8 cellular contexts compared by ENCODE assay signal in genomic region chr2:112958428-112959108, GRCh38. TPM values are rescaled to one million over a fixed set of nuclear protein-coding genes. Genes with fewer than 3 reads are reported as not detected.
DNase-seq lines count a peak whose midpoint lies in the region; ATAC-seq, FAIRE-seq and TF ChIP-seq lines count a peak whose summit lies in the region.

No MANE protein-coding gene starts in this region.

- H3K4me1 Mint-ChIP-seq in CD8-positive, alpha-beta T cell (ENCODE audit: low read depth), result no peaks in the 10 kb centered on the region
- H3K4me1 Mint-ChIP-seq in T-helper 17 cell (no peaks in the 10 kb centered on the region), chondrocyte (ENCODE audit: low read depth) (no peaks in the 10 kb centered on the region)

- H3K27me3 ChIP-seq in CD8-positive, alpha-beta T cell (ENCODE audit: insufficient read depth, low read length), result no peaks in the 10 kb centered on the region
- H3K27me3 ChIP-seq in liver (ENCODE audit: control insufficient read depth in 4 of 4, insufficient read depth in 4 of 4, low read length in 3 of 4) (no peaks in the 10 kb centered on the region), tibial nerve (no peaks in the 10 kb centered on the region)

- peak in 3 of 7 experiments; percentile 30 to 59 (median 31) for DNase-seq in CD8-positive, alpha-beta T cell
- DNase-seq in GM19239 (ENCODE audit: insufficient read length, low spot score), result peak; percentile 33
- DNase-seq in NCI-H1105 (lab: John Stamatoyannopoulos, UW), result peak; percentile 16
- peak in 1 of 3 donors; percentile 9 for DNase-seq in T-helper 17 cell
- DNase-seq in chondrocyte (ENCODE audit: low spot score), result no peak
- peak in 1 of 2 donors; percentile 15 for DNase-seq in tibial nerve (ENCODE audit: low spot score in 2 of 2)

- H3K4me1 ChIP-seq in CD8-positive, alpha-beta T cell (ENCODE audit: insufficient read depth, low read length), result no peaks in the 10 kb centered on the region
- peaks cover 0 to 4% (median 2%) of the 10 kb centered on the region in 4 donors for H3K4me1 ChIP-seq in liver (ENCODE audit: control insufficient read depth in 4 of 4, insufficient read depth in 4 of 4, low read length in 3 of 4)
- no peaks in the 10 kb centered on the region for H3K4me1 ChIP-seq in tibial nerve

- H3K27me3 Mint-ChIP-seq in CD8-positive, alpha-beta T cell (ENCODE audit: low read depth), result peaks cover 3% of the 10 kb centered on the region
- H3K27me3 Mint-ChIP-seq in T-helper 17 cell (peaks cover 21% of the 10 kb centered on the region), chondrocyte (ENCODE audit: low read depth) (peaks cover 14% of the 10 kb centered on the region)

- FAIRE-seq in GM19239 (lab: Jason Lieb, UNC), result peak; percentile 86

- POLR2A ChIA-PET in CD8-positive, alpha-beta T cell (lab: Charles Lee), result no interaction called here

- TF ChIP-seq RAD21 in liver (IDR thresholded peaks at IDR 0.05), result peak; percentile 83 to 85

- peak; percentile 74 for ATAC-seq in CD8-positive, alpha-beta T cell
- peak; percentile 80 for ATAC-seq in T-helper 17 cell
- ATAC-seq in HG03196 (IDR thresholded peaks at IDR 0.05; ENCODE audit: unreplicated experiment), result no peak

- no peak for TF ChIP-seq POLR2A in tibial nerve (IDR thresholded peaks at IDR 0.05)

- no peak overlapping the region for H3K27ac ChIP-seq in CD8-positive, alpha-beta T cell (ENCODE audit: low read depth, low read length)
- H3K27ac ChIP-seq in liver (ENCODE audit: low read depth in 1 of 2, low read length in 2 of 2), result no peak overlapping the region
- no peak overlapping the region for H3K27ac ChIP-seq in tibial nerve

- H3K36me3 Mint-ChIP-seq in CD8-positive, alpha-beta T cell, result no peaks in the 10 kb centered on the region
- H3K36me3 Mint-ChIP-seq in T-helper 17 cell (ENCODE audit: low read depth) (peaks cover 4% of the 10 kb centered on the region), chondrocyte (ENCODE audit: low read depth) (no peaks in the 10 kb centered on the region)

- H3K9me3 Mint-ChIP-seq in CD8-positive, alpha-beta T cell, result no peaks in the 10 kb centered on the region
- H3K9me3 Mint-ChIP-seq in chondrocyte (ENCODE audit: low read depth), result no peaks in the 10 kb centered on the region

- H3K36me3 ChIP-seq in CD8-positive, alpha-beta T cell (ENCODE audit: insufficient read depth, low read length), result no peaks in the 10 kb centered on the region
- H3K36me3 ChIP-seq in liver (ENCODE audit: control insufficient read depth in 4 of 4, insufficient read depth in 3 of 4, low read depth in 1 of 4, low read length in 3 of 4) (no peaks in the 10 kb centered on the region), tibial nerve (no peaks in the 10 kb centered on the region)

- intact Hi-C loops in CD8-positive, alpha-beta T cell (cut with DNase I, micrococcal nuclease), result loop anchor here in 1 of 2 experiments (5.0 kb wide), 1 partner anchor 206 kb away; no protein-coding TSS in a partner anchor

- CTCF ChIA-PET in CD8-positive, alpha-beta T cell (lab: Charles Lee), result interaction anchor here (0.5 to 1.5 kb wide), 14 partner anchors 10 to 214 kb away, joined by 3 to 9 read pairs (median 4); no protein-coding TSS in a partner anchor

- WGBS in liver, result 49% methylated on average over 9 of the region's 9 CpGs
- WGBS in tibial nerve, 2 donors, result 47 to 51% methylated on average over 9 of the region's 9 CpGs

- H3K27ac Mint-ChIP-seq in CD8-positive, alpha-beta T cell, result no peak overlapping the region
- H3K27ac Mint-ChIP-seq in T-helper 17 cell (no peak overlapping the region), chondrocyte (ENCODE audit: unreplicated experiment) (no peak overlapping the region)

- no peaks in the 10 kb centered on the region for H3K9me3 ChIP-seq in CD8-positive, alpha-beta T cell (ENCODE audit: low read length)
- H3K9me3 ChIP-seq in T-helper 17 cell (ENCODE audit: control insufficient read depth, low read length, poor library complexity, severe bottlenecking), result no peaks in the 10 kb centered on the region
- H3K9me3 ChIP-seq in liver (ENCODE audit: control insufficient read depth in 4 of 4, low read length in 3 of 4), result no peaks in the 10 kb centered on the region
- no peaks in the 10 kb centered on the region for H3K9me3 ChIP-seq in tibial nerve

- no peak overlapping the region for H3K9ac ChIP-seq in liver (ENCODE audit: low read depth in 1 of 2, low read length in 2 of 2)

- no peak for TF ChIP-seq EP300 in tibial nerve (IDR thresholded peaks at IDR 0.05)

- no peak overlapping the region for H3K4me3 ChIP-seq in CD8-positive, alpha-beta T cell (ENCODE audit: low read depth, low read length)
- H3K4me3 ChIP-seq in liver (ENCODE audit: low read depth in 1 of 3, low read length in 3 of 3) (no peak overlapping the region), tibial nerve (no peak overlapping the region)

- TF ChIP-seq CTCF in CD8-positive, alpha-beta T cell (IDR thresholded peaks at IDR 0.05), result peak; percentile 74
- peak; percentile 90 for TF ChIP-seq CTCF in chondrocyte (IDR thresholded peaks at IDR 0.05)
- TF ChIP-seq CTCF in liver (IDR thresholded peaks at IDR 0.05; ENCODE audit: low read depth, low read length, missing input control), result peak; percentile 79
- peak; percentile 32 to 76 (median 60) for TF ChIP-seq CTCF in tibial nerve (IDR thresholded peaks at IDR 0.05)

- H3K4me3 Mint-ChIP-seq in CD8-positive, alpha-beta T cell, result no peak overlapping the region
- H3K4me3 Mint-ChIP-seq in T-helper 17 cell (no peak overlapping the region), chondrocyte (ENCODE audit: unreplicated experiment) (no peak overlapping the region)

TF ChIP-seq in liver, 16 proteins besides CTCF, POLR2A, EP300 and RAD21:
- TF ChIP-seq GABPA (IDR thresholded peaks at IDR 0.05 in 1 of 2, conservative IDR thresholded peaks at IDR 0.05 in 1 of 2) (no peak), HNF4A (conservative IDR thresholded peaks at IDR 0.05) (peak in 1 of 2 donors; percentile 21)

RNA-seq across cellular contexts. Expression of gene IL36G, which starts 19.2 kb away (rescaled TPM):
- not detected for total RNA-seq in CD8-positive, alpha-beta T cell
- total RNA-seq in T-helper 17 cell, result not detected
- total RNA-seq in chondrocyte, result not detected in 3 replicates
- not detected for total RNA-seq in liver
- not detected for polyA plus RNA-seq in liver
- not detected for total RNA-seq in tibial nerve

RNA-seq across cellular contexts. Expression of gene IL36A, which starts 46.7 kb away (rescaled TPM):
- under 1 TPM in 1 of 2 experiments, not detected in 1; 0.53 TPM for total RNA-seq in CD8-positive, alpha-beta T cell
- total RNA-seq in T-helper 17 cell (not detected), chondrocyte (not detected in 3 replicates), liver (not detected), tibial nerve (not detected)
- polyA plus RNA-seq in liver, result not detected

RNA-seq across cellular contexts. Expression of gene IL37, which starts 47.6 kb away (rescaled TPM):
- total RNA-seq in CD8-positive, alpha-beta T cell, result not detected
- not detected for total RNA-seq in T-helper 17 cell
- total RNA-seq in chondrocyte, result not detected in 3 replicates
- not detected for total RNA-seq in liver
- polyA plus RNA-seq in liver, result not detected
- not detected for total RNA-seq in tibial nerve
